ENCODE assay signal across 21 cellular contexts in the genomic region with DNA sequence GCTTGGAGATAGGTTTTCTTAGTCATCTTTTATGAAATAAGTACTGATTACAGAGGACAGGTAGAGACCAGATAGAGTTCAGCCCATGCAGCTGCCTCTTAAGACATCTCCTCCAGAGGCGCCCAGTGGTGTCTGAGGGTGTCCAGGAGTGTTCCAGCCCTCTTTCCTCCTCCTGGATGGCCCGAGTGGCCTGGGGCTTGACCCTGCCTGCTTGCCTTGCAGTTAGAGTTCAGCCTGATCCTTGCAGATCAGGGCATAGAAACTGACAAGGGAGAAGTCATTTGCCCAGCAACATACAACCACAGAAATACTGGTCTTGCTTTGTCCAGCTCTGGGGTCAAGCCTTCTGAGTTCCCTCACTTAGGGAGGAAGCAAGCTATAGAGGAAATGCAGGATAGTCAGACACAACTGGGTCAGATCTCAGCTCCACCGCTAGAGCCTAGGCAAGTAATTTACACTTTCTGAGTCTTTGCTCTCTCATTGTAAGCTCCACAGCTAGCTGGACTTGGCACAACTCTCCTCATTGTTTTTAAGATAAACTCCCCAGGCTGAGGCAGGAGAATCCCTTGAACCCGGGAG. TPM values are rescaled to one million over a fixed set of nuclear protein-coding genes. Genes with fewer than 3 reads are reported as not detected.
"Had no signal": no experiment of that assay in that cellular context is flagged by ENCODE, and none has a peak within 500 bp of the region (broad histone marks: within the 10 kb centered on the region; RNA-seq: fewer than 3 reads in every experiment).

No MANE protein-coding gene starts in this region.

- H3K27ac Mint-ChIP-seq: activated naive CD8-positive, alpha-beta T cell; brain; immature natural killer cell; nephron; T-helper 17 cell had no signal

- H3K4me3 ChIP-seq: psoas muscle had no signal

- ATAC-seq: activated T-cell treated with anti-CD3 and anti-CD28 coated beads, Interleukin-2, amount 50 U/mL, for 4 hours; esophagus mucosa; psoas muscle; stimulated activated naive CD8-positive, alpha-beta T cell treated with anti-CD3 and anti-CD28 coated beads, Interleukin-15, Interleukin-2, amounts not matched to agents 100 U/mL and 50 U/mL, for 24 hours; T-helper 17 cell had no signal

- H3K4me1 ChIP-seq: psoas muscle had no signal

- H3K27ac ChIP-seq: psoas muscle had no signal

- H3K4me1 Mint-ChIP-seq: brain; central memory CD8-positive, alpha-beta T cell had no signal

- H3K9me3 ChIP-seq: psoas muscle had no signal

- H3K9me3 Mint-ChIP-seq: activated T-cell treated with anti-CD3 and anti-CD28 coated beads, Interleukin-2, amount 50 U/mL, for 4 hours; brain; central memory CD8-positive, alpha-beta T cell; immature natural killer cell; nephron had no signal

- DNase-seq: activated CD4-positive, alpha-beta T cell treated with anti-CD3 and anti-CD28 coated beads, Interleukin-2, amount 50 U/mL, for 4 hours; activated gamma-delta T cell; activated T-cell treated with anti-CD3 and anti-CD28 coated beads, Interleukin-2, amount 50 U/mL, for 4 hours; cortex of kidney; foreskin fibroblast; glutamatergic neuron; immature natural killer cell; mammary epithelial cell; psoas muscle; stimulated activated CD4-positive, alpha-beta T cell treated with anti-CD3 and anti-CD28 coated beads, Interleukin-2, amount 100 ng/mL, for 48 hours; stimulated activated naive CD8-positive, alpha-beta T cell treated with anti-CD3 and anti-CD28 coated beads, Interleukin-15, Interleukin-2, amounts not matched to agents 100 U/mL and 50 U/mL, for 24 hours; T-helper 17 cell had no signal

- H3K27me3 Mint-ChIP-seq: activated naive CD8-positive, alpha-beta T cell had no signal

- H3K4me3 Mint-ChIP-seq: activated naive CD8-positive, alpha-beta T cell; activated T-cell treated with anti-CD3 and anti-CD28 coated beads, Interleukin-2, amount 50 U/mL, for 4 hours; brain; central memory CD8-positive, alpha-beta T cell; immature natural killer cell; nephron; T-helper 17 cell had no signal

- H3K36me3 Mint-ChIP-seq: activated naive CD8-positive, alpha-beta T cell; brain; immature natural killer cell had no signal

RNA-seq across cellular contexts. Expression of gene CCL1, which starts 3.6 kb away (rescaled TPM):
- total RNA-seq: esophagus mucosa, mammary epithelial cell, mononuclear cell, omental fat pad, psoas muscle, T-helper 17 cell, temporal lobe, ureter had no signal
- polyA plus RNA-seq: immature natural killer cell, mammary epithelial cell, psoas muscle had no signal

RNA-seq across cellular contexts. Expression of gene CCL13, which starts 10.3 kb away (rescaled TPM):
- total RNA-seq: activated T-cell treated with anti-CD3 and anti-CD28 coated beads, Interleukin-2, amount 50 U/mL, for 4 hours; mammary epithelial cell; mononuclear cell; T-helper 17 cell had no signal
- polyA plus RNA-seq: immature natural killer cell, mammary epithelial cell had no signal

RNA-seq across cellular contexts. Expression of gene CCL8, which starts 47.4 kb away (rescaled TPM):
- total RNA-seq: activated T-cell treated with anti-CD3 and anti-CD28 coated beads, Interleukin-2, amount 50 U/mL, for 4 hours; esophagus mucosa; mammary epithelial cell; mononuclear cell; T-helper 17 cell; ureter had no signal
- polyA plus RNA-seq: immature natural killer cell, mammary epithelial cell had no signal
